ENCODE assay signal across 15 cellular contexts in genomic region chr3:73028803-73029202, GRCh38. TPM values are rescaled to one million over a fixed set of nuclear protein-coding genes. Genes with fewer than 3 reads are reported as not detected.
DNase-seq lines count a peak whose midpoint lies in the region; ATAC-seq, FAIRE-seq and TF ChIP-seq lines count a peak whose summit lies in the region.
"Had no signal": no experiment of that assay in that cellular context is flagged by ENCODE, and none has a peak within 500 bp of the region (broad histone marks: within the 10 kb centered on the region; RNA-seq: fewer than 3 reads in every experiment).

No MANE protein-coding gene starts in this region.

- H3K79me2 ChIP-seq in mesendoderm (ENCODE audit: control insufficient read depth, insufficient read depth, low read length) = peaks cover 91% of the 10 kb centered on the region

- peak overlapping the region; percentile 10 for H3K9ac ChIP-seq in mesendoderm (ENCODE audit: low read length)

- no peak overlapping the region for H3K4me2 ChIP-seq in mesendoderm (ENCODE audit: low read length)

- TF ChIP-seq CTCF in adrenal gland (IDR thresholded peaks at IDR 0.05) = no peak
- TF ChIP-seq CTCF in pancreas (IDR thresholded peaks at IDR 0.05) = no peak

- H3K4me3 Mint-ChIP-seq in activated T-cell treated with anti-CD3 and anti-CD28 coated beads, Interleukin-2, amount 50 U/mL, for 4 hours = no peak overlapping the region
- H3K4me3 Mint-ChIP-seq: nephron, T-cell had no signal

- H2AK5ac ChIP-seq in mesendoderm (ENCODE audit: low read length) = no peak overlapping the region

- peaks cover 5% of the 10 kb centered on the region for H3K9me3 Mint-ChIP-seq in activated T-cell treated with anti-CD3 and anti-CD28 coated beads, Interleukin-2, amount 50 U/mL, for 4 hours
- H3K9me3 Mint-ChIP-seq: nephron, T-cell had no signal

- no peak for TF ChIP-seq POLR2A in adrenal gland (IDR thresholded peaks at IDR 0.05)

- H4K5ac ChIP-seq in mesendoderm (ENCODE audit: low read length) = no peak overlapping the region

- FAIRE-seq in pancreas (lab: Jason Lieb, UNC) = no peak

- intact Hi-C loops in adrenal gland (cut with DNase I) = no loop called here
- intact Hi-C loops in pancreas (cut with DNase I) = no loop called here

- peak; percentile 37 to 46 for ATAC-seq in activated T-cell treated with anti-CD3 and anti-CD28 coated beads, Interleukin-2, amount 50 U/mL, for 4 hours
- ATAC-seq in pancreas = no peak

- WGBS in adrenal gland, 4 donors = 63 to 93% (median 69%) methylated on average over 4 of the region's 4 CpGs
- WGBS in mesendoderm (ENCODE audit: extremely low coverage, insufficient coverage, low lambda C conversion rate) = no CpG with 5 or more reads among the region's 4 CpGs
- 60 to 95% methylated on average over 4 of the region's 4 CpGs for WGBS in pancreas, 2 donors

- H3K79me1 ChIP-seq in mesendoderm (ENCODE audit: low read length) = peaks cover 5% of the 10 kb centered on the region

- DNase-seq in activated T-cell treated with anti-CD3 and anti-CD28 coated beads, Interleukin-2, amount 50 U/mL, for 4 hours = no peak
- DNase-seq in activated T-cell treated with anti-CD3 and anti-CD28 coated beads for 4 hours (no peak), adrenal gland (no peak), mesendoderm (no peak), substantia nigra (lab: John Stamatoyannopoulos, UW) (no peak), COLO668 (lab: John Stamatoyannopoulos, UW; ENCODE audit: unreplicated experiment) (no peak), superior temporal gyrus (ENCODE audit: extremely low spot score) (no peak), pancreas (no peak)
- DNase-seq: DMS 273 treated with DMSO at 0.1 percent for 48 hours, NCI-H1092, NCI-H345, T-cell, transverse colon had no signal

- no peak overlapping the region for H2BK15ac ChIP-seq in mesendoderm (replicated peaks; ENCODE audit: low read depth)

- H3K4me1 Mint-ChIP-seq in activated T-cell treated with anti-CD3 and anti-CD28 coated beads, Interleukin-2, amount 50 U/mL, for 4 hours (ENCODE audit: low read depth) = peaks cover 84% of the 10 kb centered on the region

- H3K9me3 ChIP-seq in adrenal gland (replicated peaks in 1 of 3) (no peaks in the 10 kb centered on the region), pancreas (no peaks in the 10 kb centered on the region)
- H3K9me3 ChIP-seq: transverse colon had no signal

- H3K27ac ChIP-seq in adrenal gland = peak overlapping the region in 3 of 5 donors; percentile 4 to 76 (median 61)
- H3K27ac ChIP-seq in mesendoderm (ENCODE audit: low read depth, low read length) = peak overlapping the region; percentile 30
- peak overlapping the region; percentile 56 for H3K27ac ChIP-seq in substantia nigra (ENCODE audit: low read depth, low read length, poor library complexity, severe bottlenecking)
- no peak overlapping the region for H3K27ac ChIP-seq in pancreas
- H3K27ac ChIP-seq: skin epidermis, transverse colon had no signal

- H3K36me3 Mint-ChIP-seq in activated T-cell treated with anti-CD3 and anti-CD28 coated beads, Interleukin-2, amount 50 U/mL, for 4 hours (ENCODE audit: insufficient read depth) = peaks cover 23% of the 10 kb centered on the region

- H3K23ac ChIP-seq in mesendoderm (ENCODE audit: low read length) = no peak overlapping the region

- H2BK120ac ChIP-seq in mesendoderm (ENCODE audit: low read depth, low read length) = no peak overlapping the region

- H3K27me3 Mint-ChIP-seq in activated T-cell treated with anti-CD3 and anti-CD28 coated beads, Interleukin-2, amount 50 U/mL, for 4 hours (ENCODE audit: low read depth) = no peaks in the 10 kb centered on the region
- H3K27me3 Mint-ChIP-seq: T-cell had no signal

- H2BK5ac ChIP-seq in mesendoderm (ENCODE audit: low read length) = no peak overlapping the region

- H3K4me3 ChIP-seq in adrenal gland = no peak overlapping the region
- H3K4me3 ChIP-seq in mesendoderm (ENCODE audit: low read length) = no peak overlapping the region
- no peak overlapping the region for H3K4me3 ChIP-seq in pancreas
- H3K4me3 ChIP-seq: skin epidermis, transverse colon had no signal

- H3K18ac ChIP-seq in mesendoderm (ENCODE audit: low read length) = peak overlapping the region; percentile 7

- H3K4me1 ChIP-seq in adrenal gland (replicated peaks in 1 of 2) (peaks cover 21 to 52% of the 10 kb centered on the region in 2 donors), mesendoderm (ENCODE audit: control insufficient read depth, low read depth, low read length) (peaks cover 3% of the 10 kb centered on the region), pancreas (peaks cover 0 to 11% (median 5%) of the 10 kb centered on the region in 3 donors)

- no peak overlapping the region for H3K56ac ChIP-seq in mesendoderm (ENCODE audit: low read length)

- no peak overlapping the region for H4K8ac ChIP-seq in mesendoderm (ENCODE audit: low read depth, low read length)

- no peaks in the 10 kb centered on the region for H3K27me3 ChIP-seq in adrenal gland
- no peaks in the 10 kb centered on the region for H3K27me3 ChIP-seq in mesendoderm (ENCODE audit: insufficient read depth, low read length, poor library complexity)
- no peaks in the 10 kb centered on the region for H3K27me3 ChIP-seq in pancreas
- H3K27me3 ChIP-seq: transverse colon had no signal

- no peaks in the 10 kb centered on the region for H3K36me3 ChIP-seq in adrenal gland (replicated peaks in 1 of 2)
- no peaks in the 10 kb centered on the region for H3K36me3 ChIP-seq in mesendoderm (ENCODE audit: control insufficient read depth, insufficient read depth, low read length)
- no peaks in the 10 kb centered on the region for H3K36me3 ChIP-seq in pancreas
- H3K36me3 ChIP-seq: transverse colon had no signal

- no peak overlapping the region for H3K4ac ChIP-seq in mesendoderm (ENCODE audit: low read depth, low read length)

RNA-seq across cellular contexts. Expression of gene PPP4R2, which starts 32.2 kb away (rescaled TPM):
- total RNA-seq in activated T-cell treated with anti-CD3 and anti-CD28 coated beads, Interleukin-2, amount 50 U/mL, for 4 hours = 100 to 1,000 TPM; 108 to 119 (median 119) TPM
- total RNA-seq in adrenal gland (10 to 100 TPM; 31.7 to 90.1 (median 68.3) TPM), pancreas (10 to 100 TPM; 18.3 to 45.6 (median 24.4) TPM)
- polyA plus RNA-seq in adrenal gland (10 to 100 TPM; 14.2 to 40.3 (median 17.8) TPM), pancreas (10 to 100 TPM in 1 of 2 donors, 1 to 10 TPM in 1; 8.2 to 13.7 TPM)
- polyA plus RNA-seq in mesendoderm (2013, experiment 1 of 2) = 63.4 TPM
- 61.6 TPM for polyA plus RNA-seq in mesendoderm (2013, experiment 2 of 2)

RNA-seq across cellular contexts. Expression of gene EBLN2, which starts 32.7 kb away (rescaled TPM):
- total RNA-seq in activated T-cell treated with anti-CD3 and anti-CD28 coated beads, Interleukin-2, amount 50 U/mL, for 4 hours = 1 to 10 TPM; 3.2 to 4.7 (median 4.3) TPM
- total RNA-seq in adrenal gland (1 to 10 TPM in 6 of 8 donors, under 1 TPM in 2; 0.30 to 8.7 (median 2.6) TPM), pancreas (1 to 10 TPM in 5 of 6 donors, under 1 TPM in 1; 0.79 to 2.9 (median 1.6) TPM)
- polyA plus RNA-seq in adrenal gland (1 to 10 TPM in 1 of 3 donors, under 1 TPM in 2; 0.27 to 1.4 (median 0.56) TPM), pancreas (1 to 10 TPM in 1 of 2 donors, under 1 TPM in 1; 0.95 to 1.2 TPM)
- 2.6 TPM for polyA plus RNA-seq in mesendoderm (2013, experiment 1 of 2)
- polyA plus RNA-seq in mesendoderm (2013, experiment 2 of 2) = 2.4 TPM

Comparison
In these comparisons a context has a peak if more than half of its experiments do, and no peak if none do; other contexts are left out.
1. ATAC-seq: peak in activated T-cell treated with anti-CD3 and anti-CD28 coated beads, Interleukin-2, amount 50 U/mL, for 4 hours (2 of 2); none in pancreas (0 of 4).
2. H3K27ac ChIP-seq: peak in adrenal gland (3 of 5), mesendoderm (single experiment) and substantia nigra (single experiment); none in pancreas (0 of 4).